ENCODE assay signal across 9 cellular contexts in the genomic region with DNA sequence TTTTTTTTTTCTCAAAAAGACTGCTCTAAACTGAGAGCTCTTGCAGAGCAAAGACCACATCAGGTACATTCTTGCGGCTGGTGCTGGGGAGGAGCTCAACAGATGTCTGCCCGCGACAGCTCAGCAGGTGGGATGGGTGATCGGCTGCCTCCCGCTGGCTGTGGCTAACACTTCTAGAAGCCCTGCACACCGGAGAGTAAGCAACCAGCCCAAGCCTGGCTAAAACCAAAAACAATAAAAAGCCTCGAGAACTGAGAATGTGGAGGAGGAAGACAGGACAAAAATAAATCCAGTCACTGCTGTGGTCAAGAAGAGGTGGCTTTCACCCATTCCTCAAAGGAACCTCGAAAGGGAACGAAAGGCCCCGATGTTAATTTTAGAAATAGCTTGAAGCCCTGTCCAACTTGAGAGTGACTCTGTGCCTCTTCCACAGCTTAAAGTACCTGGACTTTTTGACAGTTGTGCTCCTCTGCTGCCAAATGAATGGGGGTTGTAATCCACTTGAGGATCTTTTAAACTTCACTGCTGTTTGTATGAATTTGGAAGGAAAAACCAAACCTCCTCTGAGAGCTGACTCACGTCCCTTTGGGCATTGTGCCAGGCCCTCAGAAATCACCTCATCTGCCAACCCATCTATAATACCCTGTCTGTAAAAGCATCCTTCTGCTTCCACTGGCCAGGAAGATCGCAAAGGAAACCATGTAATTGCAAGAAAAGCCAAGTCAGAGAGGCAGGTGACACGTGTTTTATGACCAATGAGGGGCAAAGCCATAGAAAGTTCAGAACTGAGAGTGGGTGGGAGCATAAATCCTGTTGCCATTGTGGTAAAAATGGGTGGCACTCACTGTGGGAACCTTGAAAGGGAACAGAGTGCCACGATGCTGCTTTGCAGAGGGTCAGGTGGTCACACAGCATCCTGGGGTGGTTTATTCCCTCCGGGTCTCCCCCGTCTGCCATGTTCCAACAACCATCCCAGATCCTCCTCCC.
DNase-seq lines count a peak whose midpoint lies in the region; ATAC-seq, FAIRE-seq and TF ChIP-seq lines count a peak whose summit lies in the region.
"Had no signal": no experiment of that assay in that cellular context is flagged by ENCODE, and none has a peak within 500 bp of the region (broad histone marks: within the 10 kb centered on the region; RNA-seq: fewer than 3 reads in every experiment).

No MANE protein-coding gene starts in this region.

- peak; percentile 99 for FAIRE-seq in GM18507 (lab: Jason Lieb, UNC)

- no peak overlapping the region for H3K4me3 ChIP-seq in fibroblast of the aortic adventitia (ENCODE audit: low read depth, low read length)
- H3K4me3 ChIP-seq: thoracic aorta had no signal

- peak; percentile 72 for ATAC-seq in HG02763 (IDR thresholded peaks at IDR 0.05; ENCODE audit: unreplicated experiment)

- no peak for TF ChIP-seq CTCF in fibroblast of the aortic adventitia (IDR thresholded peaks at IDR 0.05; ENCODE audit: insufficient read depth, low read length)

- DNase-seq in GM18507 (ENCODE audit: extremely low spot score, insufficient read length, low read depth) (peak; percentile 73), NCI-H2107 treated with DMSO at 0.1 percent for 48 hours (lab: John Stamatoyannopoulos, UW; ENCODE audit: unreplicated experiment) (peak; percentile 88), fibroblast of the aortic adventitia (ENCODE audit: low read depth) (peak; percentile 53), T1000 (lab: John Stamatoyannopoulos, UW) (no peak), NCI-H1048 (lab: John Stamatoyannopoulos, UW) (no peak)
- peak; percentile 63 to 78 for DNase-seq in activated CD8-positive, alpha-beta memory T cell treated with anti-CD3 and anti-CD28 coated beads for 1 hour (ENCODE audit: extremely low read depth in 1 of 2, low read depth in 1 of 2)
- DNase-seq in stimulated activated CD8-positive, alpha-beta memory T cell treated with anti-CD3 and anti-CD28 coated beads, Interleukin-7, amount 100 ng/mL, for 24 hours (ENCODE audit: low read depth), result peak; percentile 40

Comparison
In these comparisons a context has a peak if more than half of its experiments do, and no peak if none do; other contexts are left out.
1. DNase-seq: peak in GM18507 (single experiment), NCI-H2107 treated with DMSO at 0.1 percent for 48 hours (single experiment), activated CD8-positive, alpha-beta memory T cell treated with anti-CD3 and anti-CD28 coated beads for 1 hour (2 of 2), fibroblast of the aortic adventitia (single experiment) and stimulated activated CD8-positive, alpha-beta memory T cell treated with anti-CD3 and anti-CD28 coated beads, Interleukin-7, amount 100 ng/mL, for 24 hours (single experiment); none in T1000 (single experiment) and NCI-H1048 (single experiment).